26 cellular contexts compared by ENCODE assay signal in genomic region chr15:60764408-60764963, GRCh38.
"Had no signal": no experiment of that assay in that cellular context is flagged by ENCODE, and none has a peak within 500 bp of the region (broad histone marks: within the 10 kb centered on the region; RNA-seq: fewer than 3 reads in every experiment).

No MANE protein-coding gene starts in this region.

- H3K27ac ChIP-seq: brain microvascular endothelial cell, hepatocyte, SK-N-MC had no signal

- H3K27me3 Mint-ChIP-seq: activated CD4-positive, alpha-beta T cell treated with anti-CD3 and anti-CD28 coated beads, Interleukin-2, amount 10 ng/mL, durations not matched to agents 7 days and 5 days; activated naive CD8-positive, alpha-beta T cell treated with anti-CD3 and anti-CD28 coated beads for 36 hours; stimulated activated memory B cell treated with anti-CD40 and anti-IgM and Interleukin-4, amounts not matched to agents 10 μg/mL and 1 μg/mL and 100 μg/mL, for 72 hours; stimulated activated naive CD8-positive, alpha-beta T cell treated with anti-CD3 and anti-CD28 coated beads, Interleukin-15, amount 100 ng/mL, for 72 hours had no signal

- H3K36me3 ChIP-seq: ascending aorta, brain microvascular endothelial cell, sigmoid colon, uterus had no signal

- H3K27me3 ChIP-seq: ascending aorta, brain microvascular endothelial cell, sigmoid colon, uterus had no signal

- H3K4me3 Mint-ChIP-seq: activated CD4-positive, alpha-beta memory T cell treated with anti-CD3 and anti-CD28 coated beads, Interleukin-2, amount 10 ng/mL, durations not matched to agents 7 days and 5 days; activated CD4-positive, alpha-beta T cell treated with anti-CD3 and anti-CD28 coated beads, Interleukin-2, amount 10 ng/mL, durations not matched to agents 7 days and 5 days; activated naive CD8-positive, alpha-beta T cell treated with anti-CD3 and anti-CD28 coated beads for 36 hours; activated T-cell treated with anti-CD3 and anti-CD28 coated beads, Interleukin-2, amount 50 U/mL, for 4 hours; natural killer cell treated with Interleukin-12 subunit alpha and Interleukin-12 subunit beta and Interleukin-15 and Interleukin-18, amount 100 ng/mL, for 72 hours; stimulated activated memory B cell treated with anti-CD40 and anti-IgM and Interleukin-4, amounts not matched to agents 10 μg/mL and 1 μg/mL and 100 μg/mL, for 72 hours; stimulated activated naive CD8-positive, alpha-beta T cell treated with anti-CD3 and anti-CD28 coated beads, Interleukin-15, amount 100 ng/mL, for 72 hours; type B pancreatic cell had no signal

- H3K9me3 ChIP-seq: ascending aorta, mucosa of descending colon, sigmoid colon, uterus had no signal

- H3K4me2 ChIP-seq: hepatocyte had no signal

- H3K4me1 Mint-ChIP-seq: stimulated activated memory B cell treated with anti-CD40 and anti-IgM and Interleukin-4, amounts not matched to agents 10 μg/mL and 1 μg/mL and 100 μg/mL, for 72 hours had no signal

- H3K9me3 Mint-ChIP-seq: activated CD4-positive, alpha-beta memory T cell treated with anti-CD3 and anti-CD28 coated beads, Interleukin-2, amount 10 ng/mL, durations not matched to agents 7 days and 5 days had no signal

- DNase-seq: activated CD4-positive, alpha-beta memory T cell treated with anti-CD3 and anti-CD28 coated beads, Interleukin-2, amount 10 ng/mL, durations not matched to agents 7 days and 5 days; activated CD4-positive, alpha-beta T cell treated with anti-CD3 and anti-CD28 coated beads for 1 hour; activated CD4-positive, alpha-beta T cell treated with anti-CD3 and anti-CD28 coated beads, Interleukin-2, amount 10 ng/mL, durations not matched to agents 7 days and 5 days; activated CD8-positive, alpha-beta memory T cell treated with anti-CD3 and anti-CD28 coated beads, Interleukin-2, amount 50 U/mL, for 48 hours; activated naive CD4-positive, alpha-beta T cell; activated naive CD8-positive, alpha-beta T cell treated with anti-CD3 and anti-CD28 coated beads for 36 hours; activated T-cell treated with anti-CD3 and anti-CD28 coated beads, Interleukin-2, amount 50 U/mL, for 4 hours; brain microvascular endothelial cell; cortex of kidney; mucosa of descending colon; sigmoid colon; small intestine; stimulated activated CD4-positive, alpha-beta T cell treated with anti-CD3 and anti-CD28 coated beads, Interleukin-4, amount 100 ng/mL, for 24 hours; stimulated activated naive CD8-positive, alpha-beta T cell treated with anti-CD3 and anti-CD28 coated beads, Interleukin-15, amount 100 ng/mL, for 72 hours; substantia nigra; T-helper 2 cell; uterus had no signal

- H2AFZ ChIP-seq: hepatocyte had no signal

- H3K27ac Mint-ChIP-seq: activated CD4-positive, alpha-beta memory T cell treated with anti-CD3 and anti-CD28 coated beads, Interleukin-2, amount 10 ng/mL, durations not matched to agents 7 days and 5 days; activated CD4-positive, alpha-beta T cell treated with anti-CD3 and anti-CD28 coated beads, Interleukin-2, amount 10 ng/mL, durations not matched to agents 7 days and 5 days; activated naive CD8-positive, alpha-beta T cell treated with anti-CD3 and anti-CD28 coated beads for 36 hours; natural killer cell treated with Interleukin-12 subunit alpha and Interleukin-12 subunit beta and Interleukin-15 and Interleukin-18, amount 100 ng/mL, for 72 hours; stimulated activated memory B cell treated with anti-CD40 and anti-IgM and Interleukin-4, amounts not matched to agents 10 μg/mL and 1 μg/mL and 100 μg/mL, for 72 hours; stimulated activated naive CD8-positive, alpha-beta T cell treated with anti-CD3 and anti-CD28 coated beads, Interleukin-15, amount 100 ng/mL, for 72 hours; type B pancreatic cell had no signal

- H3K4me3 ChIP-seq: ascending aorta, hepatocyte, lung, mucosa of descending colon, sigmoid colon, SK-N-MC, uterus had no signal

- H3K36me3 Mint-ChIP-seq: stimulated activated memory B cell treated with anti-CD40 and anti-IgM and Interleukin-4, amounts not matched to agents 10 μg/mL and 1 μg/mL and 100 μg/mL, for 72 hours; type B pancreatic cell had no signal

- H3K79me2 ChIP-seq: hepatocyte had no signal

- H3K4me1 ChIP-seq: ascending aorta, sigmoid colon, uterus had no signal

- ATAC-seq: activated T-cell treated with anti-CD3 and anti-CD28 coated beads, Interleukin-2, amount 50 U/mL, for 4 hours; mucosa of descending colon; natural killer cell treated with Interleukin-12 subunit alpha and Interleukin-12 subunit beta and Interleukin-15 and Interleukin-18, amount 100 ng/mL, for 72 hours; stimulated activated memory B cell treated with anti-CD40 and anti-IgM and Interleukin-4, amounts not matched to agents 10 μg/mL and 1 μg/mL and 100 μg/mL, for 72 hours; stimulated activated naive CD8-positive, alpha-beta T cell treated with anti-CD3 and anti-CD28 coated beads, Interleukin-15, amount 100 ng/mL, for 72 hours had no signal

- FAIRE-seq: frontal cortex, keratinocyte, small intestine had no signal
